16 cellular contexts compared by ENCODE assay signal in genomic region chr1:15170071-15170470, GRCh38. TPM values are rescaled to one million over a fixed set of nuclear protein-coding genes. Genes with fewer than 3 reads are reported as not detected.
A peak's percentile ranks its signal among the peaks of the same experiment; 100 is the strongest.
DNase-seq lines count a peak whose midpoint lies in the region; ATAC-seq, FAIRE-seq and TF ChIP-seq lines count a peak whose summit lies in the region.
"Had no signal": no experiment of that assay in that cellular context is flagged by ENCODE, and none has a peak within 500 bp of the region (broad histone marks: within the 10 kb centered on the region; RNA-seq: fewer than 3 reads in every experiment).

No MANE protein-coding gene starts in this region.

- TF ChIP-seq CTCF in A549 (IDR thresholded peaks at IDR 0.05): no peak
- no peak for TF ChIP-seq CTCF in smooth muscle cell (IDR thresholded peaks at IDR 0.05; ENCODE audit: borderline replicate concordance, insufficient read depth, poor library complexity, severe bottlenecking)
- no peak for TF ChIP-seq CTCF in left ventricle myocardium inferior (IDR thresholded peaks at IDR 0.05; ENCODE audit: borderline replicate concordance)

- H3K27ac ChIP-seq in A549 (peak overlapping the region; percentile 80 to 87; a peak in 4 of 6 replicates), epithelial cell of prostate (peak overlapping the region; percentile 76), smooth muscle cell (ENCODE audit: low read depth) (peak overlapping the region; percentile 93), left ventricle myocardium inferior (replicated peaks) (no peak overlapping the region)
- H3K27ac ChIP-seq: BLaER1 treated with 17β-estradiol and CSF1 and Interleukin-3, amounts not matched to agents 10 nM and 100 nM had no signal

- peaks cover 5% of the 10 kb centered on the region for H3F3A ChIP-seq in smooth muscle cell (ENCODE audit: low read depth)

- no peak for ATAC-seq in A549
- no peak for ATAC-seq in HG02798 (IDR thresholded peaks at IDR 0.05; ENCODE audit: poor library complexity, unreplicated experiment)
- ATAC-seq: GM23338 had no signal

- 97% methylated on average over 7 of the region's 7 CpGs for WGBS in A549 (ENCODE audit: missing lambda C conversion rate)
- WGBS in smooth muscle cell (ENCODE audit: low lambda C conversion rate): 97% methylated on average over 7 of the region's 7 CpGs

- TF ChIP-seq POLR2A in A549 (IDR thresholded peaks at IDR 0.05; ENCODE audit: low read length): no peak

- H3K4me1 ChIP-seq in A549: peaks cover 86% of the 10 kb centered on the region
- H3K4me1 ChIP-seq in smooth muscle cell (ENCODE audit: low read depth): peaks cover 5% of the 10 kb centered on the region
- peaks cover 8% of the 10 kb centered on the region for H3K4me1 ChIP-seq in left ventricle myocardium inferior

- no peak for DNase-seq in A549 (ENCODE audit: low read depth in 1 of 2, low spot score in 1 of 2)
- peak; percentile 43 for DNase-seq in NCI-H226
- DNase-seq in epithelial cell of prostate (ENCODE audit: low read depth, low spot score): no peak
- no peak for DNase-seq in smooth muscle cell (lab: John Stamatoyannopoulos, UW; ENCODE audit: unreplicated experiment)
- DNase-seq in left ventricle myocardium inferior: no peak
- no peak for DNase-seq in NCI-H2227 (lab: John Stamatoyannopoulos, UW; ENCODE audit: unreplicated experiment)
- DNase-seq: 8988T; ACHN; CD4-positive, CD25-positive, alpha-beta regulatory T cell; DMS79; H7 had no signal

- TF ChIP-seq EP300 in A549 (IDR thresholded peaks at IDR 0.05): no peak

- POLR2A ChIA-PET in A549 (lab: Yijun Ruan, JAX): no interaction called here

- H4K20me1 ChIP-seq in smooth muscle cell (ENCODE audit: low read depth): no peaks in the 10 kb centered on the region

- H3K27me3 ChIP-seq in smooth muscle cell (ENCODE audit: low read depth) (no peaks in the 10 kb centered on the region), left ventricle myocardium inferior (ENCODE audit: low read depth) (no peaks in the 10 kb centered on the region)
- H3K27me3 ChIP-seq: BLaER1 treated with 17β-estradiol and CSF1 and Interleukin-3, amounts not matched to agents 10 nM and 100 nM had no signal

- no peaks in the 10 kb centered on the region for H3K9me3 ChIP-seq in A549
- H3K9me3 ChIP-seq in smooth muscle cell (replicated peaks; ENCODE audit: low read depth): no peaks in the 10 kb centered on the region
- no peaks in the 10 kb centered on the region for H3K9me3 ChIP-seq in left ventricle myocardium inferior (replicated peaks)
- H3K9me3 ChIP-seq: BLaER1 treated with 17β-estradiol and CSF1 and Interleukin-3, amounts not matched to agents 10 nM and 100 nM had no signal

- H3K79me2 ChIP-seq in smooth muscle cell (ENCODE audit: low read depth): peaks cover 19% of the 10 kb centered on the region

- CTCF ChIA-PET in A549 (lab: Yijun Ruan, JAX): interaction anchor here (1.4 to 3.8 kb wide), 6 partner anchors 8 to 32 kb away, joined by 3 to 35 read pairs (median 6); partner anchors contain the start of gene TMEM51

- intact Hi-C loops in left ventricle myocardium inferior (cut with micrococcal nuclease): no loop called here

- H3K36me3 ChIP-seq in smooth muscle cell (ENCODE audit: low read depth): no peaks in the 10 kb centered on the region
- no peaks in the 10 kb centered on the region for H3K36me3 ChIP-seq in left ventricle myocardium inferior

- no peak for TF ChIP-seq RAD21 in A549 (conservative IDR thresholded peaks at IDR 0.05 in 1 of 2, IDR thresholded peaks at IDR 0.05 in 1 of 2)

- H3K9ac ChIP-seq in smooth muscle cell (ENCODE audit: low read depth): no peak overlapping the region
- H3K9ac ChIP-seq: BLaER1 treated with 17β-estradiol and CSF1 and Interleukin-3, amounts not matched to agents 10 nM and 100 nM had no signal

- no peak overlapping the region for H3K4me3 ChIP-seq in A549
- H3K4me3 ChIP-seq in smooth muscle cell: no peak overlapping the region
- no peak overlapping the region for H3K4me3 ChIP-seq in left ventricle myocardium inferior
- H3K4me3 ChIP-seq: BLaER1 treated with 17β-estradiol and CSF1 and Interleukin-3, amounts not matched to agents 10 nM and 100 nM; GM23338 had no signal

- no peak for FAIRE-seq in A549 (lab: Jason Lieb, UNC)
- FAIRE-seq: GM12891 had no signal

- H2AFZ ChIP-seq in smooth muscle cell (ENCODE audit: low read depth): no peak overlapping the region
- H2AFZ ChIP-seq: GM23338 had no signal

- no peak overlapping the region for H3K4me2 ChIP-seq in A549
- no peak overlapping the region for H3K4me2 ChIP-seq in smooth muscle cell
- H3K4me2 ChIP-seq: GM23338 had no signal

TF ChIP-seq in A549, 52 proteins besides CTCF, POLR2A, EP300 and RAD21:
- TF ChIP-seq FOXS1 (CRISPR knock-in tag; IDR thresholded peaks at IDR 0.05) (no peak), PBX3 (IDR thresholded peaks at IDR 0.05) (no peak), JUN (IDR thresholded peaks at IDR 0.05) (no peak), RARB (CRISPR knock-in tag; IDR thresholded peaks at IDR 0.05) (no peak), BCL3 (IDR thresholded peaks at IDR 0.05) (no peak), BHLHE40 (IDR thresholded peaks at IDR 0.05; ENCODE audit: low read depth, low read length) (no peak), CHD4 (IDR thresholded peaks at IDR 0.05; ENCODE audit: borderline replicate concordance) (no peak), RFX5 (IDR thresholded peaks at IDR 0.05) (no peak), TP53 (CRISPR knock-in tag; IDR thresholded peaks at IDR 0.05) (no peak), MAFK (IDR thresholded peaks at IDR 0.05; ENCODE audit: partially characterized antibody) (no peak), HEYL (CRISPR knock-in tag; IDR thresholded peaks at IDR 0.05) (no peak), HOXB13 (CRISPR knock-in tag; IDR thresholded peaks at IDR 0.05; ENCODE audit: low read depth) (no peak), MAX (IDR thresholded peaks at IDR 0.05) (no peak)

RNA-seq across cellular contexts. Expression of gene TMEM51, which starts 16.5 kb away (rescaled TPM):
- polyA plus RNA-seq in A549 (2011; rRNA removed) (14.3 and 20.0 TPM in 2 replicates), A549 (2017; fragmentation: RNase III; extraction: RNeasy Plus Mini Kit Qiagen cat#74134 plus additional on column Dnase treatment) (20.9 to 24.2 TPM (median 22.8 TPM) in 3 replicates), smooth muscle cell (10.4 and 14.8 TPM in 2 replicates)
- 21.8 and 26.3 TPM in 2 replicates for polyA plus RNA-seq in A549 (2012; cell fraction: cytosol; rRNA removed)
- 34.5 and 38.7 TPM in 2 replicates for polyA plus RNA-seq in A549 (2012; cell fraction: nucleus; rRNA removed)
- polyA minus RNA-seq in A549 (2011; rRNA and poly(A)+ RNA removed): 8.4 and 9.5 TPM in 2 replicates
- total RNA-seq in smooth muscle cell (9.5 and 9.8 TPM in 2 replicates), left ventricle myocardium inferior (4.1 TPM)
- total RNA-seq: CD4-positive, CD25-positive, alpha-beta regulatory T cell had no signal
- polyA plus RNA-seq: CD4-positive, CD25-positive, alpha-beta regulatory T cell; IgD-negative memory B cell had no signal
